Comparison of ENCODE assay signal across 1 cellular context in genomic region chr1:203795382-203796222, GRCh38.
TF ChIP-seq lines count a peak whose summit lies in the region.

TSS of gene ZBED6 (plus strand) at chr1:203795623. CDS start at chr1:203797523, 1,900 bp downstream.
TSS of gene ZC3H11A (plus strand) at chr1:203795623. CDS start at chr1:203817071, 21,448 bp downstream.

TF ChIP-seq in SK-N-SH, 30 proteins besides CTCF, POLR2A, EP300 and RAD21 (continued from another document):
- TF ChIP-seq REST (IDR thresholded peaks at IDR 0.05; ENCODE audit: low read depth, low read length): no peak
- no peak for TF ChIP-seq FOSL2 (IDR thresholded peaks at IDR 0.05; ENCODE audit: borderline replicate concordance, low read depth)
- no peak for TF ChIP-seq SMC3 (IDR thresholded peaks at IDR 0.05; ENCODE audit: low read depth, low read length)
- peak; percentile 90 for TF ChIP-seq USF2 (IDR thresholded peaks at IDR 0.05; ENCODE audit: borderline replicate concordance, low read depth, low read length)
- TF ChIP-seq MXI1 (IDR thresholded peaks at IDR 0.05; ENCODE audit: low read depth, low read length): peak; percentile 25; the same call in 1 of the 2 replicates
- TF ChIP-seq, protein P1, sequence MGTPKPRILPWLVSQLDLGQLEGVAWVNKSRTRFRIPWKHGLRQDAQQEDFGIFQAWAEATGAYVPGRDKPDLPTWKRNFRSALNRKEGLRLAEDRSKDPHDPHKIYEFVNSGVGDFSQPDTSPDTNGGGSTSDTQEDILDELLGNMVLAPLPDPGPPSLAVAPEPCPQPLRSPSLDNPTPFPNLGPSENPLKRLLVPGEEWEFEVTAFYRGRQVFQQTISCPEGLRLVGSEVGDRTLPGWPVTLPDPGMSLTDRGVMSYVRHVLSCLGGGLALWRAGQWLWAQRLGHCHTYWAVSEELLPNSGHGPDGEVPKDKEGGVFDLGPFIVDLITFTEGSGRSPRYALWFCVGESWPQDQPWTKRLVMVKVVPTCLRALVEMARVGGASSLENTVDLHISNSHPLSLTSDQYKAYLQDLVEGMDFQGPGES (IDR thresholded peaks at IDR 0.05; ENCODE audit: low read depth, low read length): no peak
- peak; percentile 98 for TF ChIP-seq YY1 (IDR thresholded peaks at IDR 0.05; ENCODE audit: low read depth)
- TF ChIP-seq TEAD4 (IDR thresholded peaks at IDR 0.05; ENCODE audit: borderline replicate concordance, insufficient read depth): no peak
- TF ChIP-seq TAF1 (IDR thresholded peaks at IDR 0.05; ENCODE audit: borderline replicate concordance, low read depth, low read length): peak; percentile 72
- no peak for TF ChIP-seq RFX5 (IDR thresholded peaks at IDR 0.05; ENCODE audit: low read length)
TF ChIP-seq in SK-N-SH: peak in this region for 13.
